ENCODE assay signal across 9 cellular contexts in genomic region chr9:14347408-14348224, GRCh38. TPM values are rescaled to one million over a fixed set of nuclear protein-coding genes. Genes with fewer than 3 reads are reported as not detected.
A peak's percentile ranks its signal among the peaks of the same experiment; 100 is the strongest.
DNase-seq lines count a peak whose midpoint lies in the region; ATAC-seq and TF ChIP-seq lines count a peak whose summit lies in the region.
"Had no signal": no experiment of that assay in that cellular context is flagged by ENCODE, and none has a peak within 500 bp of the region (broad histone marks: within the 10 kb centered on the region; RNA-seq: fewer than 3 reads in every experiment).

No MANE protein-coding gene starts in this region.

- no peak for TF ChIP-seq POLR2A in erythroblast (IDR thresholded peaks at IDR 0.05; ENCODE audit: low read length)

- peak overlapping the region; percentile 41 to 73 for H3K4me3 ChIP-seq in mesenchymal stem cell (ENCODE audit: insufficient read depth in 1 of 2, low read depth in 1 of 2, low read length in 2 of 2)

- WGBS in mesenchymal stem cell, result under 1% methylated on average over 59 of the region's 60 CpGs

- H3K36me3 ChIP-seq in mesenchymal stem cell (ENCODE audit: control insufficient read depth in 1 of 2, insufficient read depth in 2 of 2, low read depth in 1 of 2, low read length in 2 of 2), result no peaks in the 10 kb centered on the region

- H3K36me3 Mint-ChIP-seq in type B pancreatic cell, result no peaks in the 10 kb centered on the region

- H3K4me1 Mint-ChIP-seq in type B pancreatic cell (ENCODE audit: unreplicated experiment), result peaks cover 41% of the 10 kb centered on the region

- DNase-seq in NCI-H1105 (lab: John Stamatoyannopoulos, UW) (peak; percentile 64), NCI-H1105 treated with DMSO at 0.1 percent for 48 hours (lab: John Stamatoyannopoulos, UW) (no peak), erythroblast (lab: John Stamatoyannopoulos, UW) (peak; percentile 22 to 28), mesenchymal stem cell (peak; percentile 49), type B pancreatic cell (ENCODE audit: extremely low spot score, unreplicated experiment) (no peak), activated gamma-delta T cell (lab: John Stamatoyannopoulos, UW) (no peak), NCI-H128 (lab: John Stamatoyannopoulos, UW; ENCODE audit: unreplicated experiment) (no peak)

- no peak overlapping the region for H2BK120ac ChIP-seq in mesenchymal stem cell (ENCODE audit: low read depth, low read length)

- no peak overlapping the region for H3K18ac ChIP-seq in mesenchymal stem cell (ENCODE audit: low read depth in 1 of 2, low read length in 2 of 2)

- H4K91ac ChIP-seq in mesenchymal stem cell (ENCODE audit: low read length), result no peak overlapping the region

- peaks cover 37% of the 10 kb centered on the region for H3K4me1 ChIP-seq in mesenchymal stem cell (ENCODE audit: control insufficient read depth, insufficient read depth, low read depth, low read length)

- peaks cover 4% of the 10 kb centered on the region for H3K27me3 Mint-ChIP-seq in type B pancreatic cell

- H3K9ac ChIP-seq in mesenchymal stem cell (ENCODE audit: low read length), result peak overlapping the region; percentile 41

- H3K27me3 ChIP-seq in mesenchymal stem cell (ENCODE audit: control insufficient read depth in 1 of 2, insufficient read depth in 1 of 2, low read length in 2 of 2), result peaks cover 92 to 97% of the 10 kb centered on the region in 2 experiments

- H3K4me2 ChIP-seq in mesenchymal stem cell (ENCODE audit: low read length, poor library complexity, severe bottlenecking), result peak overlapping the region; percentile 93

- H3K9me3 ChIP-seq in mesenchymal stem cell (ENCODE audit: control insufficient read depth, low read length), result no peaks in the 10 kb centered on the region

- H2BK12ac ChIP-seq in mesenchymal stem cell (ENCODE audit: low read length in 2 of 2), result no peak overlapping the region

- no peak overlapping the region for H4K8ac ChIP-seq in mesenchymal stem cell (ENCODE audit: low read length)

- no peaks in the 10 kb centered on the region for H3K79me1 ChIP-seq in mesenchymal stem cell (replicated peaks; ENCODE audit: low read length, poor library complexity, severe bottlenecking)

- H3K23ac ChIP-seq in mesenchymal stem cell (ENCODE audit: low read length in 2 of 2), result no peak overlapping the region

- no peak overlapping the region for H2AK5ac ChIP-seq in mesenchymal stem cell (ENCODE audit: low read length, severe bottlenecking)

- H3K27ac Mint-ChIP-seq in type B pancreatic cell, result peak overlapping the region; percentile 66

- H3K14ac ChIP-seq in mesenchymal stem cell (ENCODE audit: low read length in 2 of 2), result no peak overlapping the region

- no peak overlapping the region for H2BK15ac ChIP-seq in mesenchymal stem cell (ENCODE audit: low read depth, poor library complexity, severe bottlenecking)

- H2BK5ac ChIP-seq in mesenchymal stem cell (ENCODE audit: low read depth, low read length, poor library complexity, severe bottlenecking), result no peak overlapping the region

- H3K4me3 Mint-ChIP-seq in type B pancreatic cell, result peak overlapping the region; percentile 92

- no peak overlapping the region for H3K4ac ChIP-seq in mesenchymal stem cell (ENCODE audit: low read depth in 1 of 2, low read length in 2 of 2)

- no peak for TF ChIP-seq CTCF in type B pancreatic cell (conservative IDR thresholded peaks at IDR 0.05)

- H3K9me3 Mint-ChIP-seq in type B pancreatic cell, result no peaks in the 10 kb centered on the region

- no peak for ATAC-seq in HG03097 (IDR thresholded peaks at IDR 0.05; ENCODE audit: low FRiP score, unreplicated experiment)

- no peak overlapping the region for H2AFZ ChIP-seq in mesenchymal stem cell (ENCODE audit: low read depth, low read length)

- H3K27ac ChIP-seq in mesenchymal stem cell (ENCODE audit: low read length, poor library complexity, severe bottlenecking), result no peak overlapping the region
- H3K27ac ChIP-seq: VCaP had no signal

RNA-seq across cellular contexts. Expression of gene NFIB, which starts 33.7 kb away (rescaled TPM):
- polyA plus RNA-seq in mesenchymal stem cell (2013, experiment 1 of 2), result 1.2 TPM
- 0.78 TPM for polyA plus RNA-seq in mesenchymal stem cell (2013, experiment 2 of 2)
- 62.9 and 76.4 TPM in 2 replicates for total RNA-seq in type B pancreatic cell (ENCODE audit: low replicate concordance)

Comparison
In these comparisons a context has a peak if more than half of its experiments do, and no peak if none do; other contexts are left out.
1. DNase-seq: peak in NCI-H1105 (single experiment), erythroblast (2 of 2) and mesenchymal stem cell (single experiment); none in NCI-H1105 treated with DMSO at 0.1 percent for 48 hours (single experiment), type B pancreatic cell (single experiment), activated gamma-delta T cell (single experiment) and NCI-H128 (single experiment).